8 cellular contexts compared by ENCODE assay signal in the genomic region with DNA sequence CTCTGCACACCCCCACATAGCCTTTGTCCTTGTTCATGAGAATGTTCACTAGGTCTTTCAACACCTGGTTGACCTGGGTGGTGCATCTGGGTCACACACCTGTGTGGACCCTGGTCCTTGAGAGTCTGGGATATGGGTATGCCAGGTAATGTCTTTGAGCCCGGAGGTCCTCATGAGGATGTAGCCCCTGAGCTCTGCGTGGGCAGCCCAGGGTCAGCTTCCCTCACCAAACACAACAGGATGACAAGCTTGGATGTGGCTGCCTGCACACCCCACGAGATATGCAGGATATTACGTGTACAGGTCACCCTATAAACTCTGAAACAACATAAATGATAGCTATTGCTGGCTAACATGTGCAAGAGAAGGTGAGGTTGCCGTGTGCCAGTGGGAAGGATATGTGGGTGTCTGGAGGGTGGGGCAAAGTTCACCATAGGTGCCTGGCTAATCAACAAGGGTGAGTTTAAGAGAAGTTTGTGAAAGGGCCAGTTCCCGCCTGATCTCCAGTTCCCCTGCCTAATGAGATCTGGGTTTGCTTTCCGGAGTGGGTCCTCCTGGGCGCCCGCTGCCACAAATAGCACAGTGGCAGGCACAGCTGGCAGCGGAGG. TPM values are rescaled to one million over a fixed set of nuclear protein-coding genes. Genes with fewer than 3 reads are reported as not detected.
A peak's percentile ranks its signal among the peaks of the same experiment; 100 is the strongest.
DNase-seq lines count a peak whose midpoint lies in the region; ATAC-seq, FAIRE-seq and TF ChIP-seq lines count a peak whose summit lies in the region.

No MANE protein-coding gene starts in this region.

- H3K79me2 ChIP-seq in HepG2 (ENCODE audit: insufficient read depth, low read length): peaks cover 7% of the 10 kb centered on the region

- peak overlapping the region in 1 of 4 donors; percentile 97 for H3K4me3 ChIP-seq in adrenal gland
- peak overlapping the region; percentile 78 to 89 (median 88) for H3K4me3 ChIP-seq in HepG2 (replicated peaks in 1 of 3; ENCODE audit: insufficient read depth in 1 of 3, low read depth in 2 of 3, low read length in 3 of 3)
- H3K4me3 ChIP-seq in suprapubic skin: peak overlapping the region; percentile 78
- H3K4me3 ChIP-seq in SJCRH30: no peak overlapping the region

- TF ChIP-seq POLR2A in adrenal gland (IDR thresholded peaks at IDR 0.05) (no peak), HepG2 (IDR thresholded peaks at IDR 0.05; ENCODE audit: insufficient read depth in 1 of 2, low read depth in 2 of 2, low read length in 2 of 2) (0 out of 4 replicates have a peak, but pooled peaks of 1 of the 2 experiments have one; percentile 16), suprapubic skin (IDR thresholded peaks at IDR 0.05) (no peak)

- ATAC-seq in HepG2: no peak

- peak overlapping the region; percentile 73 for H3K9ac ChIP-seq in HepG2 (ENCODE audit: insufficient read depth, low read depth, low read length)

- H3K36me3 ChIP-seq in adrenal gland (replicated peaks in 1 of 2) (peaks cover 0 to 5% of the 10 kb centered on the region in 2 donors), HepG2 (replicated peaks in 1 of 2; ENCODE audit: control insufficient read depth in 1 of 2, insufficient read depth in 2 of 2, low read length in 2 of 2) (peaks cover 0 to 4% of the 10 kb centered on the region in 2 experiments; a peak in 1 of 5 replicates), suprapubic skin (peaks cover 6% of the 10 kb centered on the region), SJCRH30 (no peaks in the 10 kb centered on the region)

- H2AFZ ChIP-seq in HepG2 (ENCODE audit: low read length): no peak overlapping the region

- H3K4me2 ChIP-seq in HepG2 (ENCODE audit: low read depth, low read length): peak overlapping the region; percentile 96

- no peaks in the 10 kb centered on the region for H3K9me3 ChIP-seq in adrenal gland (replicated peaks in 1 of 3)
- no peaks in the 10 kb centered on the region for H3K9me3 ChIP-seq in HepG2 (ENCODE audit: low read length)
- no peaks in the 10 kb centered on the region for H3K9me3 ChIP-seq in suprapubic skin
- no peaks in the 10 kb centered on the region for H3K9me3 ChIP-seq in SJCRH30 (replicated peaks)

- H3K27ac ChIP-seq in adrenal gland: peak overlapping the region in 3 of 5 donors; percentile 73 to 90 (median 85)
- H3K27ac ChIP-seq in HepG2 (ENCODE audit: extremely low read length, insufficient read depth, low read length): peak overlapping the region; percentile 77
- H3K27ac ChIP-seq in suprapubic skin: peak overlapping the region; percentile 89
- H3K27ac ChIP-seq in SJCRH30: no peak overlapping the region

- BruUV-seq in HepG2 (replicated peaks; lab: Mats Ljungman, UMichigan): no TSS peak

- TF ChIP-seq CTCF in adrenal gland (IDR thresholded peaks at IDR 0.05) (no peak), HepG2 (CRISPR knock-in tag; IDR thresholded peaks at IDR 0.05) (no peak), suprapubic skin (IDR thresholded peaks at IDR 0.05) (no peak)

- H3K4me1 ChIP-seq in adrenal gland (replicated peaks in 1 of 2) (peaks cover 4 to 23% of the 10 kb centered on the region in 2 donors), HepG2 (ENCODE audit: insufficient read depth, low read length) (peaks cover 54% of the 10 kb centered on the region), suprapubic skin (peaks cover 48% of the 10 kb centered on the region), SJCRH30 (0 out of 2 replicates have a peak, but pooled peaks cover 5% of the 10 kb centered on the region)

- no peaks in the 10 kb centered on the region for H4K20me1 ChIP-seq in HepG2 (ENCODE audit: insufficient read depth, low read length)

- FAIRE-seq in HepG2 (lab: Jason Lieb, UNC): peak; percentile 21

- no peak for TF ChIP-seq RAD21 in HepG2 (CRISPR knock-in tag; IDR thresholded peaks at IDR 0.05)

- CTCF ChIA-PET in HepG2 (lab: Yijun Ruan, JAX; ENCODE audit: low intra/inter-chr PET ratio, low total read pairs): no interaction called here

- WGBS in adrenal gland, 4 donors: 59 to 71% (median 64%) methylated on average over 9 to 10 of the region's 10 CpGs
- 6% methylated on average over 7 of the region's 10 CpGs for WGBS in HepG2 (ENCODE audit: low lambda C conversion rate)
- WGBS in suprapubic skin: 23% methylated on average over 10 of the region's 10 CpGs

- TF ChIP-seq EP300 in HepG2 (IDR thresholded peaks at IDR 0.05; ENCODE audit: low read depth in 2 of 2, low read length in 2 of 2) (no peak), HepG2 (CRISPR knock-in tag; IDR thresholded peaks at IDR 0.05; ENCODE audit: borderline replicate concordance) (no peak), suprapubic skin (IDR thresholded peaks at IDR 0.05) (no peak)

- POLR2A ChIA-PET in HepG2 (lab: Yijun Ruan, JAX): interaction anchor here (0.9 to 4.9 kb wide), 9 partner anchors 9 to 187 kb away, joined by 3 to 54 read pairs (median 6); partner anchors contain the start of genes TRMU and TTC38

- in situ Hi-C loops in HepG2 (cut with HindIII; ENCODE audit: extremely low pct_ligation_motif_present, low pct_unique_long_range_greater_than_20kb): loop anchor here (25.0 kb wide), 1 partner anchor 388 kb away; the partner anchor contains the start of gene CELSR1

- peak; percentile 27 to 34 for DNase-seq in activated CD4-positive, alpha-beta T cell treated with anti-CD3 and anti-CD28 coated beads for 4 hours
- no peak for DNase-seq in activated CD4-positive, alpha-beta T cell treated with anti-CD3 and anti-CD28 coated beads for 48 hours
- DNase-seq in adrenal gland: peak in 1 of 7 donors; percentile 16
- DNase-seq in HepG2 (ENCODE audit: low spot score): no peak
- no peak for DNase-seq in suprapubic skin (ENCODE audit: low spot score in 2 of 2)
- no peak for DNase-seq in SJCRH30
- DNase-seq in HUDEP-2 (lab: John Stamatoyannopoulos, UW; ENCODE audit: unreplicated experiment in 76 of 76): no peak
- DNase-seq in NCI-H2029 (lab: John Stamatoyannopoulos, UW): no peak

- intact Hi-C loops in adrenal gland (cut with DNase I) (no loop called here), HepG2 (cut with micrococcal nuclease; ENCODE audit: unreplicated experiment) (no loop called here)

- no peaks in the 10 kb centered on the region for H3K27me3 ChIP-seq in adrenal gland
- no peaks in the 10 kb centered on the region for H3K27me3 ChIP-seq in HepG2 (ENCODE audit: control insufficient read depth in 1 of 2, insufficient read depth in 2 of 2, low read length in 2 of 2)
- H3K27me3 ChIP-seq in suprapubic skin: no peaks in the 10 kb centered on the region
- H3K27me3 ChIP-seq in SJCRH30: peaks cover 19% of the 10 kb centered on the region

TF ChIP-seq in HepG2, 621 proteins besides CTCF, POLR2A, EP300 and RAD21 (continues in another document):
- TF ChIP-seq ZNF839 (CRISPR knock-in tag; IDR thresholded peaks at IDR 0.05; ENCODE audit: borderline replicate concordance): 0 out of 2 replicates have a peak, but pooled peaks have one; percentile 4
- TF ChIP-seq ZNF772 (CRISPR knock-in tag; IDR thresholded peaks at IDR 0.05): peak; percentile 50; the same call in 1 of the 2 replicates
- 0 out of 2 replicates have a peak, but pooled peaks have one; percentile 21 for TF ChIP-seq TFAP4 (IDR thresholded peaks at IDR 0.05; ENCODE audit: borderline replicate concordance, low read depth)

RNA-seq across cellular contexts. Expression of gene PPARA, which starts 1.3 kb away (rescaled TPM):
- total RNA-seq in adrenal gland: 100 to 1,000 TPM in 1 of 8 donors, 10 to 100 TPM in 7; 27.6 to 208 (median 41.7) TPM
- polyA plus RNA-seq in adrenal gland: 10 to 100 TPM in 1 of 3 donors, 1 to 10 TPM in 2; 5.1 to 17.0 (median 8.4) TPM
- 24.7 and 32.0 TPM in 2 replicates for total RNA-seq in HepG2 (2016; rRNA removed; fragmentation: Illumina TruSeq; extraction: Trizol)
- 25.2 and 27.4 TPM in 2 replicates for total RNA-seq in HepG2 (2016; cell fraction: cytosol; rRNA removed; fragmentation: Illumina TruSeq; extraction: Trizol; ENCODE audit: low read depth)
- total RNA-seq in HepG2 (2016; cell fraction: insoluble cytoplasmic fraction; rRNA removed; fragmentation: Illumina TruSeq; extraction: Trizol): 25.2 and 26.2 TPM in 2 replicates
- total RNA-seq in HepG2 (2016; cell fraction: membrane; rRNA removed; fragmentation: Illumina TruSeq; extraction: Trizol): 42.1 and 44.8 TPM in 2 replicates
- total RNA-seq in HepG2 (2016; cell fraction: nucleus; rRNA removed; fragmentation: Illumina TruSeq; extraction: Trizol): 16.8 and 21.1 TPM in 2 replicates
- 16.6 and 18.2 TPM in 2 replicates for polyA plus RNA-seq in HepG2 (2011; rRNA removed)
- 14.0 and 14.5 TPM in 2 replicates for polyA plus RNA-seq in HepG2 (2011; cell fraction: cytosol; rRNA removed)
- 11.7 and 12.6 TPM in 2 replicates for polyA plus RNA-seq in HepG2 (2011; cell fraction: nucleus; rRNA removed)
- polyA plus RNA-seq in HepG2 (2012): 20.9 and 22.5 TPM in 2 replicates
- 26.1 and 26.5 TPM in 2 replicates for polyA plus RNA-seq in HepG2 (2016; cell fraction: cytosol; fragmentation: Illumina TruSeq; extraction: Trizol; ENCODE audit: low read depth)
- 15.3 and 15.6 TPM in 2 replicates for polyA plus RNA-seq in HepG2 (2016; cell fraction: insoluble cytoplasmic fraction; fragmentation: Illumina TruSeq; extraction: Trizol; ENCODE audit: low read depth)
- polyA plus RNA-seq in HepG2 (2016; cell fraction: membrane; fragmentation: Illumina TruSeq; extraction: Trizol; ENCODE audit: low read depth): 29.1 and 30.3 TPM in 2 replicates
- polyA plus RNA-seq in HepG2 (2016; cell fraction: nucleus; fragmentation: Illumina TruSeq; extraction: Trizol; ENCODE audit: insufficient read depth, low read depth): 21.2 and 21.4 TPM in 2 replicates
- 7.8 and 47.2 TPM in 2 replicates for polyA minus RNA-seq in HepG2 (2011; rRNA and poly(A)+ RNA removed; ENCODE audit: low replicate concordance)
- 23.7 and 30.1 TPM in 2 replicates for polyA minus RNA-seq in HepG2 (2011; cell fraction: cytosol; rRNA and poly(A)+ RNA removed)
- polyA minus RNA-seq in HepG2 (2011; cell fraction: nucleus; rRNA and poly(A)+ RNA removed): 30.8 and 34.2 TPM in 2 replicates
- total RNA-seq in suprapubic skin: 10 to 100 TPM; 18.7 to 53.8 (median 32.0) TPM
- total RNA-seq in SJCRH30 (2014; rRNA removed; shearing (Covaris generic)): 10.4 and 11.5 TPM in 2 replicates

Comparison
In these comparisons a context has a peak if more than half of its experiments do, and no peak if none do; other contexts are left out.
1. DNase-seq: peak in activated CD4-positive, alpha-beta T cell treated with anti-CD3 and anti-CD28 coated beads for 4 hours (2 of 2); none in activated CD4-positive, alpha-beta T cell treated with anti-CD3 and anti-CD28 coated beads for 48 hours (single experiment), HepG2 (single experiment), suprapubic skin (0 of 2), SJCRH30 (0 of 2), HUDEP-2 (0 of 76) and NCI-H2029 (single experiment).